Comparison of ENCODE assay signal across 1 cellular context in the genomic region with DNA sequence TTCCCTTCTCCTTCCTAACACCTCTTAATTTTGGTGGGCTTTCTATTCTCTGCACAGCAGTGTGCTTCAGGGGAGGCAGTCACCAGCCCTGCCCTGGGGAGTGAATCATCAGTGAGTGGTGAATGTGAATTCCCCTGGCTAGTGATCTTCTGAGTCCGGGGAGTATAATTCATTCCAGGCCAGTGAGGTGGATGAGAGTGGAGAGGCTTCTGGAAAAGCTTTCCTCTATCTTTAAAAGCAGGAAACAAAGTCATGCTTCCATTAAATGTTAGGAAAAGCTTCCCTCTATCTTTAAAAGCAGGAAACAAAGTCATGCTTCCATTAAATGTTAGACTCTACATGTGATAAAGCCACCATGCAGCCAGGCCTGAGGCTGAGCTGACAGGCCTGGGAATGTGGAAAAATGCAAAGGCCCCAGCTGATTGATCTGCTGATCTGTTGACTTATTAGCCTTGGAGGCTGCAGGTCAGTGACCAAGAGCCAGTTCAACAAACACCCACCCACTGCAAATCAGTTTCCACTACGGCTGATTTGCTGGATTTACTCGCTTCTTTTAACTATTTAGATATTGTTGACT.
TF ChIP-seq lines count a peak whose summit lies in the region.

No MANE protein-coding gene starts in this region.

TF ChIP-seq in K562, 482 proteins besides CTCF, POLR2A, EP300 and RAD21 (continued from another document):
- TF ChIP-seq, protein P1, sequence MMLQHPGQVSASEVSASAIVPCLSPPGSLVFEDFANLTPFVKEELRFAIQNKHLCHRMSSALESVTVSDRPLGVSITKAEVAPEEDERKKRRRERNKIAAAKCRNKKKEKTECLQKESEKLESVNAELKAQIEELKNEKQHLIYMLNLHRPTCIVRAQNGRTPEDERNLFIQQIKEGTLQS (IDR thresholded peaks at IDR 0.05) = 0 out of 2 replicates have a peak, but pooled peaks have one; percentile 19
- TF ChIP-seq, protein P1 (CRISPR knock-in tag; conservative IDR thresholded peaks at IDR 0.05) = no peak
- TF ChIP-seq, protein P2, sequence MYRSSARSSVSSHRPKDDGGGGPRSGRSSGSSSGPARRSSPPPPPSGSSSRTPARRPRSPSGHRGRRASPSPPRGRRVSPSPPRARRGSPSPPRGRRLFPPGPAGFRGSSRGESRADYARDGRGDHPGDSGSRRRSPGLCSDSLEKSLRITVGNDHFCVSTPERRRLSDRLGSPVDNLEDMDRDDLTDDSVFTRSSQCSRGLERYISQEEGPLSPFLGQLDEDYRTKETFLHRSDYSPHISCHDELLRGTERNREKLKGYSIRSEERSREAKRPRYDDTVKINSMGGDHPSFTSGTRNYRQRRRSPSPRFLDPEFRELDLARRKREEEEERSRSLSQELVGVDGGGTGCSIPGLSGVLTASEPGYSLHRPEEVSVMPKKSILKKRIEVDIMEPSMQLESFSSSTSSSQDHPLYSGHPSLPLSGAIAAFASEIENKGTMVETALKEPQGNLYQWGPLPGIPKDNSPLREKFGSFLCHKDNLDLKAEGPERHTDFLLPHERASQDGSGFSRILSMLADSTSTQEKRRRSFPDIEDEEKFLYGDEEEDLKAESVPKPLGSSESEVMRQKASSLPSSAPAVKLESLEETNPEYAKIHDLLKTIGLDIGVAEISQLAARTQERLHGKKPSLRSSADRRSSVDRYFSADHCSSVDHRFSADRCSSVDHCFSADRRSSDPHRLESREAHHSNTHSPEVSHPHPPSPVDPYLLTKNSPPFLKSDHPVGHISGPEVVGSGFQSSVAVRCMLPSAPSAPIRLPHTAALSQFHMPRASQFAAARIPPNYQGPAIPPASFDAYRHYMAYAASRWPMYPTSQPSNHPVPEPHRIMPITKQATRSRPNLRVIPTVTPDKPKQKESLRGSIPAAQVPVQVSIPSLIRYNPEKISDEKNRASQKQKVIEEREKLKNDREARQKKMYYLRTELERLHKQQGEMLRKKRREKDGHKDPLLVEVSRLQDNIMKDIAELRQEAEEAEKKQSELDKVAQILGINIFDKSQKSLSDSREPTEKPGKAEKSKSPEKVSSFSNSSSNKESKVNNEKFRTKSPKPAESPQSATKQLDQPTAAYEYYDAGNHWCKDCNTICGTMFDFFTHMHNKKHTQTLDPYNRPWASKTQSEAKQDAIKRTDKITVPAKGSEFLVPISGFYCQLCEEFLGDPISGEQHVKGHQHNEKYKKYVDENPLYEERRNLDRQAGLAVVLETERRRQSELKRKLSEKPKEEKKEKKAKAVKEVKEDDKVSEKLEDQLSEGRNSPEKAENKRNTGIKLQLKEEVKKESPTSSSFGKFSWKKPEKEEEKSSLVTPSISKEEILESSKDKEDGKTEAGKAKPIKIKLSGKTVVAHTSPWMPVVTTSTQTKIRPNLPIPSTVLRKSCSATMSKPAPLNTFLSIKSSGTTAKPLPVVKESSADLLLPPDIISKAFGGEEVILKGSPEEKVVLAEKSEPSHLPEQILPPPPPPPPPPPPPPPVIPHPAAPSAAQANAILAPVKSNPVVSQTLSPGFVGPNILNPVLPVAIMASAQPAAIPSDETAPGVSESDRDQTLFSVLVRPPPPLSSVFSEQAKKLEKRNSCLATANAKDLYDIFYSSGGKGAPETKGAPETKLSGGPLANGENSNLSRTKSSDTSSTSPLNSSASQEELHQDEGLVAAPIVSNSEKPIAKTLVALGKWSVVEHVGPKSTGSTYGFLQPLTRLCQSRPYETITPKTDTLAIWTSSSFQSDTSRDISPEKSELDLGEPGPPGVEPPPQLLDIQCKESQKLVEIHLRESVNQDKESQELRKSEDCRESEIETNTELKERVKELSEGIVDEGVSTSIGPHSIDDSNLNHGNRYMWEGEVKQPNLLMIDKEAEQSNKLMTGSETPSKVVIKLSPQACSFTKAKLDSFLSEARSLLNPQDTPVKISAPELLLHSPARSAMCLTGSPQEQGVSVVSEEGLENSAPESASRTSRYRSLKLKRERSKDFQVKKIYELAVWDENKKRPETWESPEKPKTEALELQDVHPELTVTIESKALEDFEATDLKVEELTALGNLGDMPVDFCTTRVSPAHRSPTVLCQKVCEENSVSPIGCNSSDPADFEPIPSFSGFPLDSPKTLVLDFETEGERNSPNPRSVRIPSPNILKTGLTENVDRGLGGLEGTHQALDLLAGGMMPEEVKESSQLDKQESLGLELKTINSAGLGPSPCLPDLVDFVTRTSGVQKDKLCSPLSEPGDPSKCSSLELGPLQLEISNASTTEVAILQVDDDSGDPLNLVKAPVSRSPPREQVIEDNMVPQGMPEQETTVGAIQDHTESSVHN (IDR thresholded peaks at IDR 0.05; ENCODE audit: borderline replicate concordance in 1 of 2, low read depth in 1 of 2) = no peak
- TF ChIP-seq DACH1 (IDR thresholded peaks at IDR 0.05; ENCODE audit: partially characterized antibody) (no peak), PCBP2 (IDR thresholded peaks at IDR 0.05; ENCODE audit: low read depth, low read length, poor library complexity, severe bottlenecking) (no peak), SOX6 (IDR thresholded peaks at IDR 0.05) (no peak), SMARCA4 (IDR thresholded peaks at IDR 0.05) (peak; percentile 22; the same call in 1 of the 2 replicates), OTX1 (CRISPR knock-in tag; IDR thresholded peaks at IDR 0.05) (no peak), CSDE1 (IDR thresholded peaks at IDR 0.05) (no peak), ZNF584 (CRISPR knock-in tag; IDR thresholded peaks at IDR 0.05; ENCODE audit: low read depth) (no peak), MTF1 (CRISPR knock-in tag; IDR thresholded peaks at IDR 0.05; ENCODE audit: borderline replicate concordance) (no peak)
- TF ChIP-seq, protein P3, sequence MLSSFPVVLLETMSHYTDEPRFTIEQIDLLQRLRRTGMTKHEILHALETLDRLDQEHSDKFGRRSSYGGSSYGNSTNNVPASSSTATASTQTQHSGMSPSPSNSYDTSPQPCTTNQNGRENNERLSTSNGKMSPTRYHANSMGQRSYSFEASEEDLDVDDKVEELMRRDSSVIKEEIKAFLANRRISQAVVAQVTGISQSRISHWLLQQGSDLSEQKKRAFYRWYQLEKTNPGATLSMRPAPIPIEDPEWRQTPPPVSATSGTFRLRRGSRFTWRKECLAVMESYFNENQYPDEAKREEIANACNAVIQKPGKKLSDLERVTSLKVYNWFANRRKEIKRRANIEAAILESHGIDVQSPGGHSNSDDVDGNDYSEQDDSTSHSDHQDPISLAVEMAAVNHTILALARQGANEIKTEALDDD (IDR thresholded peaks at IDR 0.05) = peak; percentile 23; the same call in 1 of the 2 replicates
